In genomic region chr12:94186461-94187237, GRCh38 we compare ENCODE assay signal across 8 cellular contexts. TPM values are rescaled to one million over a fixed set of nuclear protein-coding genes. Genes with fewer than 3 reads are reported as not detected.
DNase-seq lines count a peak whose midpoint lies in the region; ATAC-seq and TF ChIP-seq lines count a peak whose summit lies in the region.

No MANE protein-coding gene starts in this region.

- no peak for TF ChIP-seq POLR2A in heart left ventricle (IDR thresholded peaks at IDR 0.05)

- TF ChIP-seq CTCF in heart left ventricle (IDR thresholded peaks at IDR 0.05) = no peak

- no peaks in the 10 kb centered on the region for H3K27me3 Mint-ChIP-seq in naive thymus-derived CD4-positive, alpha-beta T cell

- no peaks in the 10 kb centered on the region for H3K36me3 ChIP-seq in SK-N-MC (ENCODE audit: insufficient read depth, low read length)
- peaks cover 0 to 15% (median 0%) of the 10 kb centered on the region in 9 donors for H3K36me3 ChIP-seq in heart left ventricle
- H3K36me3 ChIP-seq in naive thymus-derived CD4-positive, alpha-beta T cell (ENCODE audit: control insufficient read depth in 2 of 3, insufficient read depth in 3 of 3, low read length in 3 of 3) = peaks cover 0 to 4% (median 0%) of the 10 kb centered on the region in 3 experiments

- H3K4me3 ChIP-seq in SK-N-MC (peak overlapping the region; percentile 38), heart left ventricle (peak overlapping the region in 3 of 12 donors; percentile 17 to 24 (median 20))
- H3K4me3 ChIP-seq in naive thymus-derived CD4-positive, alpha-beta T cell (ENCODE audit: low read length) = no peak overlapping the region

- POLR2A ChIA-PET in naive thymus-derived CD4-positive, alpha-beta T cell (lab: Charles Lee) = interaction anchor here (0.6 kb wide), 1 partner anchor 309 kb away, joined by 3 read pairs; no protein-coding TSS in a partner anchor

- WGBS in heart left ventricle, 4 donors = 62 to 71% (median 68%) methylated on average over 35 to 37 of the region's 37 CpGs

- H3K4me1 ChIP-seq in heart left ventricle = peaks cover 0 to 17% (median 0%) of the 10 kb centered on the region in 12 donors
- no peaks in the 10 kb centered on the region for H3K4me1 ChIP-seq in naive thymus-derived CD4-positive, alpha-beta T cell (ENCODE audit: control insufficient read depth in 2 of 2, insufficient read depth in 2 of 2, low read length in 2 of 2)

- H3K27ac Mint-ChIP-seq in naive thymus-derived CD4-positive, alpha-beta T cell = no peak overlapping the region

- in situ Hi-C loops in ACHN (cut with HindIII; ENCODE audit: low pct_ligation_motif_present, low pct_unique_long_range_greater_than_20kb, low sequenced_read_pairs) = no loop called here

- CTCF ChIA-PET in naive thymus-derived CD4-positive, alpha-beta T cell (lab: Charles Lee) = no interaction called here

- H3K4me3 Mint-ChIP-seq in naive thymus-derived CD4-positive, alpha-beta T cell = no peak overlapping the region

- DNase-seq in ELF-1 (ENCODE audit: low read depth, low spot score) (peak; percentile 81), SK-N-MC (ENCODE audit: low read depth, low spot score) (no peak), heart left ventricle (peak in 4 of 5 donors; percentile 19 to 67 (median 44)), posterior vena cava (ENCODE audit: low spot score) (peak; percentile 82), SHP77 treated with DMSO at 0.1 percent for 48 hours (lab: John Stamatoyannopoulos, UW) (no peak), ACHN (no peak)
- no peak for DNase-seq in naive thymus-derived CD4-positive, alpha-beta T cell

- ATAC-seq in heart left ventricle = no peak
- no peak for ATAC-seq in HG03565 (IDR thresholded peaks at IDR 0.05; ENCODE audit: unreplicated experiment)
- no peak for ATAC-seq in naive thymus-derived CD4-positive, alpha-beta T cell

- peaks cover 0 to 6% (median 0%) of the 10 kb centered on the region in 11 donors for H3K9me3 Mint-ChIP-seq in naive thymus-derived CD4-positive, alpha-beta T cell

- no peak overlapping the region for H3K9ac ChIP-seq in SK-N-MC (ENCODE audit: insufficient read length)

- H3K9me3 ChIP-seq in SK-N-MC (ENCODE audit: low read depth, low read length) = no peaks in the 10 kb centered on the region
- no peaks in the 10 kb centered on the region for H3K9me3 ChIP-seq in heart left ventricle
- no peaks in the 10 kb centered on the region for H3K9me3 ChIP-seq in naive thymus-derived CD4-positive, alpha-beta T cell (ENCODE audit: control insufficient read depth in 2 of 3, low read length in 3 of 3)

- peaks cover 0 to 5% (median 0%) of the 10 kb centered on the region in 7 donors for H3K4me1 Mint-ChIP-seq in naive thymus-derived CD4-positive, alpha-beta T cell

- H3K27me3 ChIP-seq in heart left ventricle = peaks cover 0 to 5% (median 0%) of the 10 kb centered on the region in 9 donors
- H3K27me3 ChIP-seq in naive thymus-derived CD4-positive, alpha-beta T cell (ENCODE audit: control insufficient read depth in 2 of 2, insufficient read depth in 2 of 2, low read length in 2 of 2) = no peaks in the 10 kb centered on the region

- intact Hi-C loops in heart left ventricle (cut with DNase I) (no loop called here), posterior vena cava (cut with DNase I) (no loop called here)
- intact Hi-C loops in naive thymus-derived CD4-positive, alpha-beta T cell (cut with micrococcal nuclease) = no loop called here

- H3K27ac ChIP-seq in SK-N-MC = no peak overlapping the region
- H3K27ac ChIP-seq in heart left ventricle = no peak overlapping the region
- no peak overlapping the region for H3K27ac ChIP-seq in naive thymus-derived CD4-positive, alpha-beta T cell (ENCODE audit: low read depth, low read length)

- peaks cover 5 to 29% (median 16%) of the 10 kb centered on the region in 5 donors for H3K36me3 Mint-ChIP-seq in naive thymus-derived CD4-positive, alpha-beta T cell

RNA-seq across cellular contexts. Expression of gene PLXNC1, which starts 38.3 kb away (rescaled TPM):
- total RNA-seq in heart left ventricle = 10 to 100 TPM in 1 of 9 donors, 1 to 10 TPM in 8; 1.8 to 18.4 (median 3.1) TPM
- polyA plus RNA-seq in heart left ventricle = 1 to 10 TPM in 1 of 2 donors, under 1 TPM in 1; 0.84 to 1.1 TPM
- 10 to 100 TPM in 1 of 2 donors, 1 to 10 TPM in 1; 9.2 to 15.3 TPM for total RNA-seq in posterior vena cava
- 10 to 100 TPM; 12.2 to 57.2 (median 19.3) TPM for total RNA-seq in naive thymus-derived CD4-positive, alpha-beta T cell
- polyA plus RNA-seq in naive thymus-derived CD4-positive, alpha-beta T cell = 1 to 10 TPM; 2.5 to 2.9 TPM

Comparison
In these comparisons a context has a peak if more than half of its experiments do, and no peak if none do; other contexts are left out.
1. DNase-seq: peak in ELF-1 (single experiment), heart left ventricle (4 of 5) and posterior vena cava (single experiment); none in SK-N-MC (single experiment), SHP77 treated with DMSO at 0.1 percent for 48 hours (single experiment), naive thymus-derived CD4-positive, alpha-beta T cell (0 of 9) and ACHN (single experiment).